In genomic region chr19:47760632-47760999, GRCh38 we compare ENCODE assay signal across 1 cellular context.
TF ChIP-seq lines count a peak whose summit lies in the region.

No MANE protein-coding gene starts in this region.

TF ChIP-seq in GM12878, 131 proteins besides CTCF, POLR2A, EP300 and RAD21:
- TF ChIP-seq ZNF687 (IDR thresholded peaks at IDR 0.05) (no peak), MTA2 (IDR thresholded peaks at IDR 0.05; ENCODE audit: low read depth) (no peak), NRF1 (conservative IDR thresholded peaks at IDR 0.05; ENCODE audit: low read depth, low read length) (no peak), IRF4 (IDR thresholded peaks at IDR 0.05; ENCODE audit: low read depth, low read length) (no peak), RAD51 (IDR thresholded peaks at IDR 0.05) (no peak), SRF (IDR thresholded peaks at IDR 0.05; ENCODE audit: low read depth in 2 of 2, low read length in 2 of 2) (no peak), GABPA (IDR thresholded peaks at IDR 0.05; ENCODE audit: low read depth) (no peak), HDAC6 (IDR thresholded peaks at IDR 0.05; ENCODE audit: unreplicated experiment) (no peak), ZBED1 (IDR thresholded peaks at IDR 0.05; ENCODE audit: borderline replicate concordance) (no peak), POU2F2 (IDR thresholded peaks at IDR 0.05; ENCODE audit: borderline replicate concordance, low read depth, low read length) (no peak), HDGF (IDR thresholded peaks at IDR 0.05) (no peak), CBX3 (IDR thresholded peaks at IDR 0.05; ENCODE audit: borderline replicate concordance, low read depth) (no peak), BRCA1 (IDR thresholded peaks at IDR 0.05; ENCODE audit: low read depth, low read length) (no peak), MEF2B (IDR thresholded peaks at IDR 0.05; ENCODE audit: partially characterized antibody, poor library complexity, severe bottlenecking) (no peak)
- TF ChIP-seq, protein P1, sequence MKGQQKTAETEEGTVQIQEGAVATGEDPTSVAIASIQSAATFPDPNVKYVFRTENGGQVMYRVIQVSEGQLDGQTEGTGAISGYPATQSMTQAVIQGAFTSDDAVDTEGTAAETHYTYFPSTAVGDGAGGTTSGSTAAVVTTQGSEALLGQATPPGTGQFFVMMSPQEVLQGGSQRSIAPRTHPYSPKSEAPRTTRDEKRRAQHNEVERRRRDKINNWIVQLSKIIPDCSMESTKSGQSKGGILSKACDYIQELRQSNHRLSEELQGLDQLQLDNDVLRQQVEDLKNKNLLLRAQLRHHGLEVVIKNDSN (IDR thresholded peaks at IDR 0.05; ENCODE audit: borderline replicate concordance, extremely low read length, insufficient read depth, low read depth, low read length), result no peak
